ENCODE assay signal across 26 cellular contexts in the genomic region with DNA sequence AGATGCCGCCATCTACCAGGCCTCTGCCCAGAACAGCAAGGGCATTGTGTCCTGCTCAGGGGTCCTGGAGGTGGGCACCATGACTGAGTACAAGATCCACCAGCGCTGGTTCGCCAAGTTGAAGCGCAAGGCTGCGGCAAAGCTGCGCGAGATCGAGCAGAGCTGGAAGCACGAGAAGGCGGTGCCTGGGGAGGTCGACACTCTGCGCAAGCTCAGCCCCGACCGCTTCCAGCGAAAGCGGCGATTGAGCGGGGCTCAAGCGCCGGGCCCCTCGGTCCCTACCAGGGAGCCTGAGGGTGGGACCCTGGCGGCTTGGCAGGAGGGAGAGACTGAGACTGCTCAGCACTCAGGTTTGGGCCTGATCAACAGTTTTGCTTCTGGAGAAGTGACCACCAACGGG. TPM values are rescaled to one million over a fixed set of nuclear protein-coding genes. Genes with fewer than 3 reads are reported as not detected.
A peak's percentile ranks its signal among the peaks of the same experiment; 100 is the strongest.
DNase-seq lines count a peak whose midpoint lies in the region; ATAC-seq and TF ChIP-seq lines count a peak whose summit lies in the region.
"Had no signal": no experiment of that assay in that cellular context is flagged by ENCODE, and none has a peak within 500 bp of the region (broad histone marks: within the 10 kb centered on the region; RNA-seq: fewer than 3 reads in every experiment).

No MANE protein-coding gene starts in this region.

- no peak for TF ChIP-seq EP300 in upper lobe of left lung (IDR thresholded peaks at IDR 0.05)

- H3K27ac ChIP-seq in cardiac muscle cell (peak overlapping the region; percentile 95), psoas muscle (peak overlapping the region; percentile 99), upper lobe of left lung (peak overlapping the region in 3 of 4 donors; percentile 54 to 86 (median 78))
- H3K27ac ChIP-seq: epithelial cell of prostate had no signal

- intact Hi-C loops in cardiac septum (cut with DNase I) = loop anchor here (2.0 kb wide), 2 partner anchors 21 to 75 kb away; no protein-coding TSS in a partner anchor
- intact Hi-C loops in psoas muscle (cut with DNase I) = loop anchor here (5.0 to 10.0 kb wide), 3 partner anchors 73 to 205 kb away; no protein-coding TSS in a partner anchor

- H3K9me3 ChIP-seq in cardiac muscle cell (ENCODE audit: low read depth) (no peaks in the 10 kb centered on the region), psoas muscle (no peaks in the 10 kb centered on the region), upper lobe of left lung (no peaks in the 10 kb centered on the region)
- H3K9me3 ChIP-seq: HAP-1, SK-N-SH, thyroid gland had no signal

- TF ChIP-seq POLR2A in upper lobe of left lung (IDR thresholded peaks at IDR 0.05) = no peak

- no peak for TF ChIP-seq CTCF in cardiac muscle cell (IDR thresholded peaks at IDR 0.05; ENCODE audit: low read depth, low read length)
- no peak for TF ChIP-seq CTCF in psoas muscle (IDR thresholded peaks at IDR 0.05)
- TF ChIP-seq CTCF in upper lobe of left lung (IDR thresholded peaks at IDR 0.05) = no peak

- peaks cover 67% of the 10 kb centered on the region for H3K4me1 ChIP-seq in cardiac muscle cell (ENCODE audit: low read depth)
- H3K4me1 ChIP-seq in psoas muscle = peaks cover 84% of the 10 kb centered on the region
- H3K4me1 ChIP-seq in upper lobe of left lung = peaks cover 14 to 20% (median 18%) of the 10 kb centered on the region in 4 donors

- H3K36me3 ChIP-seq in cardiac muscle cell = peaks cover 6% of the 10 kb centered on the region
- H3K36me3 ChIP-seq in psoas muscle (ENCODE audit: insufficient read depth in 1 of 2, low read depth in 1 of 2) = peaks cover 0 to 8% of the 10 kb centered on the region in 2 donors
- H3K36me3 ChIP-seq in upper lobe of left lung = peaks cover 0 to 8% (median 0%) of the 10 kb centered on the region in 4 donors
- H3K36me3 ChIP-seq: HAP-1, thyroid gland had no signal

- H3K27me3 ChIP-seq in cardiac muscle cell (no peaks in the 10 kb centered on the region), psoas muscle (ENCODE audit: insufficient read depth in 3 of 3, low read length in 2 of 3) (no peaks in the 10 kb centered on the region), upper lobe of left lung (no peaks in the 10 kb centered on the region)
- H3K27me3 ChIP-seq: thyroid gland had no signal

- ATAC-seq in psoas muscle (no peak), upper lobe of left lung (ENCODE audit: low FRiP score in 2 of 2) (no peak), GM21723 (IDR thresholded peaks at IDR 0.05; ENCODE audit: unreplicated experiment) (no peak)
- ATAC-seq: naive thymus-derived CD4-positive, alpha-beta T cell had no signal

- 94 to 97% (median 94%) methylated on average over 23 of the region's 23 CpGs for WGBS in psoas muscle, 3 donors
- 95 to 98% methylated on average over 14 to 23 of the region's 23 CpGs for WGBS in upper lobe of left lung, 2 donors

- H3K4me3 ChIP-seq in cardiac muscle cell = no peak overlapping the region
- no peak overlapping the region for H3K4me3 ChIP-seq in psoas muscle
- no peak overlapping the region for H3K4me3 ChIP-seq in upper lobe of left lung
- H3K4me3 ChIP-seq: HAP-1, thyroid gland had no signal

- DNase-seq in cardiac muscle cell (ENCODE audit: low read depth in 1 of 2, low spot score in 1 of 2) (no peak), cardiac septum (ENCODE audit: low spot score) (no peak), islet precursor cell (peak; percentile 53), psoas muscle (no peak), upper lobe of left lung (peak in 1 of 2 donors; percentile 75), NCI-H446 (lab: John Stamatoyannopoulos, UW) (no peak), NCI-H146 (lab: John Stamatoyannopoulos, UW) (no peak)
- DNase-seq: 8988T; activated CD4-positive, alpha-beta T cell treated with anti-CD3 and anti-CD28 coated beads, Interleukin-2, amount 50 U/mL, for 48 hours; activated naive CD4-positive, alpha-beta T cell; activated T-cell treated with anti-CD3 and anti-CD28 coated beads, Interleukin-2, amount 50 U/mL, for 24 hours; caudate nucleus; CD8-positive, alpha-beta memory T cell; foreskin fibroblast; hypothalamus; naive thymus-derived CD4-positive, alpha-beta T cell; NCI-H1436; NCI-H2171; NCI-H69; SK-N-SH; thyroid gland had no signal

RNA-seq across cellular contexts. Expression of a gene that starts 22.6 kb away (rescaled TPM):
- total RNA-seq in cardiac muscle cell = 44.6 and 52.1 TPM in 2 replicates
- 16.6 and 19.2 TPM in 2 replicates for polyA plus RNA-seq in cardiac muscle cell
- total RNA-seq in cardiac septum = 190 TPM
- 100 to 1,000 TPM; 199 to 461 (median 304) TPM for total RNA-seq in psoas muscle
- polyA plus RNA-seq in psoas muscle = 100 to 1,000 TPM in 2 of 3 donors, 10 to 100 TPM in 1; 75.7 to 357 (median 117) TPM
- total RNA-seq in upper lobe of left lung = 10 to 100 TPM in 5 of 6 donors, 1 to 10 TPM in 1; 7.9 to 36.4 (median 13.0) TPM

RNA-seq across cellular contexts. Expression of a gene that starts 44.7 kb away (rescaled TPM):
- total RNA-seq in cardiac muscle cell (0.24 and 0.81 TPM in 2 replicates), cardiac septum (0.83 TPM), psoas muscle (1 to 10 TPM in 1 of 4 donors, under 1 TPM in 3; 0.23 to 1.9 (median 0.44) TPM), upper lobe of left lung (not detected)
- polyA plus RNA-seq in cardiac muscle cell (0.41 and 0.45 TPM in 2 replicates), psoas muscle (under 1 TPM; 0.13 to 0.34 (median 0.21) TPM)
- total RNA-seq: CD8-positive, alpha-beta memory T cell; MCF 10A; naive thymus-derived CD4-positive, alpha-beta T cell; omental fat pad; thyroid gland had no signal
- polyA plus RNA-seq: CD8-positive, alpha-beta memory T cell; naive thymus-derived CD4-positive, alpha-beta T cell; SK-N-SH had no signal
